8 cellular contexts compared by ENCODE assay signal in the genomic region with DNA sequence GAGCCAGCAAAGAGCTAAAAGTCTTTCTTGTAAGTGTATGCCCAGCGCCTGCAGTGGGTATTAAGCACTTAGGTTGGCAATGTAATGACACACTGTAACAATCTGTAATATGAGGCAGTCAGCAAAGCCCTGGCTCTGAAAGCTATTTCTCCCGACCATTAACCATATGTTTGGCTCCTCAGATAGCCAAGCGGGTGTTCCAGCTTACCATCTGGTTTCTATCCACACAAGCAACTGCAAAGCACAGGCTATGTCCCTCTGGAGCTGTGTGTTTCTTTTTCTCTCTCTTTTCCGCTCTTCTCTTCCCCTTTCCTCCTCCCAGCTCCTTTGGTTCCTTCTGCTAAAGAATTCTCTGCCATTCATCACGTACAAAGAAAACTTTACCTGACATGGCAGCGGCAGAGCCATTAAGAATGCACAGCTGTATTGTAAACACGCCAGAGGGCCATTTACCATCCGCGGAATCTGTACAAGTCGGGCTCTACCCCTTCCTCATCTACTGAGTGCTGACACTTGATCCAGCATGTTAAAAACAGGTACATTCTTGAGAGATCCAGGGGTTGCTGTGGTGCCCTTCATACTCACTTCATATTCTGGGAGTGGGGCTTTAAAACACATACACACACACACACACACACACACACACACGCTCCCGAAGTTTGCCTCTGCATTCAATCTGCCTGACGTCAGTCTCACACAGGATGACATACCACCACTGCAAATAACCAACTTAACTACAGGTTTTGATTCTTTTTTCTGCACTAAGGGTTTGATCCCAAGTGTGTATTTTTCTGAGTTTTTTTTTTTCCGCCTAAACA.
DNase-seq lines count a peak whose midpoint lies in the region; ATAC-seq and TF ChIP-seq lines count a peak whose summit lies in the region.

No MANE protein-coding gene starts in this region.

- intact Hi-C loops in ascending aorta (cut with DNase I): loop anchor here (2.0 to 5.0 kb wide), 5 partner anchors 42 to 1187 kb away; no protein-coding TSS in a partner anchor
- intact Hi-C loops in Calu3 (cut with micrococcal nuclease; ENCODE audit: unreplicated experiment): loop anchor here (2.0 to 10.0 kb wide), 3 partner anchors 35 to 175 kb away; no protein-coding TSS in a partner anchor

- peak overlapping the region; percentile 56 for H3K4me2 ChIP-seq in DND-41 (ENCODE audit: insufficient read depth, low read length)

- CTCF ChIA-PET in Calu3 (lab: Charles Lee): interaction anchor here (1.0 to 1.8 kb wide), 3 partner anchors 36 to 279 kb away, joined by 5 to 12 read pairs (median 8); no protein-coding TSS in a partner anchor

- H3K27me3 ChIP-seq in DND-41 (ENCODE audit: insufficient read depth, low read length, poor library complexity) (no peaks in the 10 kb centered on the region), ascending aorta (no peaks in the 10 kb centered on the region)

- BruUV-seq in Calu3 (replicated peaks; lab: Mats Ljungman, UMichigan): no TSS peak

- H2AFZ ChIP-seq in DND-41 (ENCODE audit: low read depth, low read length): peak overlapping the region; percentile 69

- H3K9me3 ChIP-seq in DND-41 (ENCODE audit: insufficient read depth, low read length, severe bottlenecking): peaks cover 11% of the 10 kb centered on the region
- no peaks in the 10 kb centered on the region for H3K9me3 ChIP-seq in ascending aorta

- DNase-seq in DND-41 (peak; percentile 19), NCI-H128 (lab: John Stamatoyannopoulos, UW; ENCODE audit: unreplicated experiment) (peak; percentile 57), ascending aorta (ENCODE audit: low spot score in 2 of 2) (peak in 1 of 2 donors; percentile 75), iris pigment epithelial cell (ENCODE audit: low read depth) (peak; percentile 81), Calu3 (no peak), RKO (ENCODE audit: low spot score) (no peak)
- DNase-seq in stimulated activated effector memory CD8-positive, alpha-beta T cell treated with anti-CD3 and anti-CD28 coated beads, Interleukin-12 subunit alpha, Interleukin-12 subunit beta, amount 100 ng/mL, for 72 hours (ENCODE audit: low spot score in 2 of 2): peak in 1 of 2 donors; percentile 38

- TF ChIP-seq CTCF in DND-41 (IDR thresholded peaks at IDR 0.05; ENCODE audit: borderline replicate concordance, extremely low read depth, low read length, poor library complexity, severe bottlenecking) (no peak), ascending aorta (IDR thresholded peaks at IDR 0.05) (no peak), Calu3 (IDR thresholded peaks at IDR 0.05; ENCODE audit: unreplicated experiment) (no peak)

- peak overlapping the region; percentile 48; the same call in 1 of the 2 replicates for H3K9ac ChIP-seq in DND-41 (ENCODE audit: low read depth, low read length)

- H3K27ac ChIP-seq in DND-41 (ENCODE audit: low read length): peak overlapping the region; percentile 85
- peak overlapping the region; percentile 81 to 90 for H3K27ac ChIP-seq in ascending aorta

- ATAC-seq in DND-41 (ENCODE audit: insufficient read depth, low read depth) (peak; percentile 42; the same call in 2 of the 3 replicates), HG02588 (IDR thresholded peaks at IDR 0.05; ENCODE audit: unreplicated experiment) (no peak)
- peak; percentile 22 for ATAC-seq in stimulated activated effector memory CD8-positive, alpha-beta T cell treated with anti-CD3 and anti-CD28 coated beads, Interleukin-12 subunit alpha, Interleukin-12 subunit beta, amount 100 ng/mL, for 72 hours

- no peaks in the 10 kb centered on the region for H4K20me1 ChIP-seq in DND-41 (ENCODE audit: insufficient read depth, low read length)

- no peak overlapping the region for H3K27ac Mint-ChIP-seq in stimulated activated effector memory CD8-positive, alpha-beta T cell treated with anti-CD3 and anti-CD28 coated beads, Interleukin-12 subunit alpha, Interleukin-12 subunit beta, amount 100 ng/mL, for 72 hours
- H3K27ac Mint-ChIP-seq in Calu3 (ENCODE audit: unreplicated experiment): no peak overlapping the region

- H3K36me3 Mint-ChIP-seq in stimulated activated effector memory CD8-positive, alpha-beta T cell treated with anti-CD3 and anti-CD28 coated beads, Interleukin-12 subunit alpha, Interleukin-12 subunit beta, amount 100 ng/mL, for 72 hours: no peaks in the 10 kb centered on the region
- H3K36me3 Mint-ChIP-seq in Calu3 (ENCODE audit: insufficient read depth, unreplicated experiment): peaks cover 16% of the 10 kb centered on the region

- H3K4me1 Mint-ChIP-seq in stimulated activated effector memory CD8-positive, alpha-beta T cell treated with anti-CD3 and anti-CD28 coated beads, Interleukin-12 subunit alpha, Interleukin-12 subunit beta, amount 100 ng/mL, for 72 hours: peaks cover 21% of the 10 kb centered on the region
- H3K4me1 Mint-ChIP-seq in Calu3 (ENCODE audit: low read depth, unreplicated experiment): peaks cover 25% of the 10 kb centered on the region

- peaks cover 49% of the 10 kb centered on the region for H3K4me1 ChIP-seq in DND-41 (ENCODE audit: insufficient read depth, low read length)
- H3K4me1 ChIP-seq in ascending aorta: peaks cover 3 to 28% of the 10 kb centered on the region in 2 donors

- H3K79me2 ChIP-seq in DND-41 (ENCODE audit: insufficient read depth, low read length): no peaks in the 10 kb centered on the region

- H3K4me3 ChIP-seq in DND-41 (ENCODE audit: low read depth in 1 of 2, low read length in 2 of 2) (no peak overlapping the region), ascending aorta (peak overlapping the region; percentile 35 to 50)

- H3K36me3 ChIP-seq in DND-41 (ENCODE audit: insufficient read depth, low read length) (no peaks in the 10 kb centered on the region), ascending aorta (no peaks in the 10 kb centered on the region)

- no peak overlapping the region for H3K4me3 Mint-ChIP-seq in stimulated activated effector memory CD8-positive, alpha-beta T cell treated with anti-CD3 and anti-CD28 coated beads, Interleukin-12 subunit alpha, Interleukin-12 subunit beta, amount 100 ng/mL, for 72 hours
- H3K4me3 Mint-ChIP-seq in Calu3 (ENCODE audit: low read depth, unreplicated experiment): no peak overlapping the region

- H3K27me3 Mint-ChIP-seq in Calu3 (ENCODE audit: unreplicated experiment): no peaks in the 10 kb centered on the region

- peaks cover 8% of the 10 kb centered on the region for H3K9me3 Mint-ChIP-seq in stimulated activated effector memory CD8-positive, alpha-beta T cell treated with anti-CD3 and anti-CD28 coated beads, Interleukin-12 subunit alpha, Interleukin-12 subunit beta, amount 100 ng/mL, for 72 hours
- H3K9me3 Mint-ChIP-seq in Calu3 (ENCODE audit: low read depth, unreplicated experiment): peaks cover 3% of the 10 kb centered on the region

Comparison
In these comparisons a context has a peak if more than half of its experiments do, and no peak if none do; other contexts are left out.
1. DNase-seq: peak in DND-41 (single experiment), NCI-H128 (single experiment) and iris pigment epithelial cell (single experiment); none in Calu3 (single experiment) and RKO (single experiment).
2. H3K4me3 ChIP-seq: peak in ascending aorta (2 of 2); none in DND-41 (0 of 2).